8 cellular contexts compared by ENCODE assay signal in the genomic region with DNA sequence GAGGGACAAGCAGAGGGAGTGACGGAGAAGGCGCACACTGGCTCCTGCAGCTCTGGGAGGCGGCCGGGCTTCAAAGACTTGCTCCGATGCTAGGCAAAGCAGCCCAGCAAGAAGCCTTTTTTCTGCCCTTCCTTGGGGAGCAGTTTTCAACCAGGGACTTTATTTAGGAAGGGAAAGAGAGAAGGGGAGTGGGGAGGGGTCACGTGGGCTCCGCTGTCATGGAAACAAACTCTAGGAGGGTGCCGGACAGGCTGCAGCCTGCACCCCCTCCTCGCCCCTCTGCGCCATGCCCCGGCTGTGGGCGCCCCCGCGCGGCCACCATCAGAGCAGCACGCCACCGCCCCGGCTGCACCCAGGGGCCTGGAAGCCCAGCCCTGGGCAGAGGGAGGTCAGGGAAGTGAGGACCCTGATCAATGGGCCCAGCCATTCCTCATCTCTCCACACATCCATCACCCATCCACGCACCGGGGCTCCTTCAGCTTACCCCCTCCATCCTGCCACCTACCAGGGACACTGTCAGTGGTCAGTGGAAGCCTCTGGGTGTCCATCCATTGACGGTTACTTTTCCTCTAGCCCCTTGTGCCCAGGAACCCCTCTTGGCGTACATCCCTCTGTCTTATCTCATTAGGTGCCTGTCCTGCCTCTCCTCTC.
A peak's percentile ranks its signal among the peaks of the same experiment; 100 is the strongest.
DNase-seq lines count a peak whose midpoint lies in the region; ATAC-seq, FAIRE-seq and TF ChIP-seq lines count a peak whose summit lies in the region.

No MANE protein-coding gene starts in this region.

- H3K9me3 Mint-ChIP-seq in activated naive CD4-positive, alpha-beta T cell treated with anti-CD3 and anti-CD28 coated beads for 36 hours, result no peaks in the 10 kb centered on the region

- TF ChIP-seq CTCF in cardiac muscle cell (IDR thresholded peaks at IDR 0.05; ENCODE audit: low read depth, low read length), result peak; percentile 94
- peak; percentile 76 for TF ChIP-seq CTCF in psoas muscle (IDR thresholded peaks at IDR 0.05)
- peak; percentile 44 to 67 (median 66) for TF ChIP-seq CTCF in uterus (IDR thresholded peaks at IDR 0.05)

- FAIRE-seq in HTR-8/SVneo (lab: Jason Lieb, UNC), result peak; percentile 60

- H3K4me1 ChIP-seq in cardiac muscle cell (ENCODE audit: low read depth) (peaks cover 30% of the 10 kb centered on the region), psoas muscle (no peaks in the 10 kb centered on the region), uterus (no peaks in the 10 kb centered on the region)

- H3K27me3 Mint-ChIP-seq in activated naive CD4-positive, alpha-beta T cell treated with anti-CD3 and anti-CD28 coated beads for 36 hours (ENCODE audit: low read depth), result no peaks in the 10 kb centered on the region

- H3K4me3 Mint-ChIP-seq in activated naive CD4-positive, alpha-beta T cell treated with anti-CD3 and anti-CD28 coated beads for 36 hours, result no peak overlapping the region

- H3K27ac Mint-ChIP-seq in activated naive CD4-positive, alpha-beta T cell treated with anti-CD3 and anti-CD28 coated beads for 36 hours, result no peak overlapping the region

- 11 to 13% (median 12%) methylated on average over 21 to 22 of the region's 22 CpGs for WGBS in psoas muscle, 3 donors

- no peaks in the 10 kb centered on the region for H3K36me3 Mint-ChIP-seq in activated naive CD4-positive, alpha-beta T cell treated with anti-CD3 and anti-CD28 coated beads for 36 hours (ENCODE audit: low read depth)

- H3K27me3 ChIP-seq in cardiac muscle cell, result no peaks in the 10 kb centered on the region
- H3K27me3 ChIP-seq in psoas muscle (ENCODE audit: insufficient read depth in 3 of 3, low read length in 2 of 3), result peaks cover 0 to 34% (median 10%) of the 10 kb centered on the region in 3 donors
- no peaks in the 10 kb centered on the region for H3K27me3 ChIP-seq in uterus

- TF ChIP-seq POLR2A in uterus (IDR thresholded peaks at IDR 0.05), result no peak

- H3K4me1 Mint-ChIP-seq in activated naive CD4-positive, alpha-beta T cell treated with anti-CD3 and anti-CD28 coated beads for 36 hours (ENCODE audit: low read depth), result peaks cover 2% of the 10 kb centered on the region

- peak; percentile 21 for DNase-seq in NK-92 treated with Interleukin-12 subunit alpha and Interleukin-12 subunit beta, amount 100 ng/mL, for 24 hours (lab: John Stamatoyannopoulos, UW)
- DNase-seq in NK-92 (lab: John Stamatoyannopoulos, UW; ENCODE audit: unreplicated experiment), result no peak
- DNase-seq in HTR-8/SVneo (ENCODE audit: insufficient read length, low spot score), result peak; percentile 84
- DNase-seq in SHP77 treated with DMSO at 0.1 percent for 48 hours (lab: John Stamatoyannopoulos, UW), result peak; percentile 25
- DNase-seq in activated naive CD4-positive, alpha-beta T cell treated with anti-CD3 and anti-CD28 coated beads for 36 hours, result peak; percentile 72
- peak; percentile 49 to 83 for DNase-seq in cardiac muscle cell (ENCODE audit: low read depth in 1 of 2, low spot score in 1 of 2)
- DNase-seq in psoas muscle, result peak; percentile 37 to 65
- DNase-seq in uterus, result peak in 1 of 2 donors; percentile 32

- no peaks in the 10 kb centered on the region for H3K36me3 ChIP-seq in cardiac muscle cell
- H3K36me3 ChIP-seq in psoas muscle (ENCODE audit: insufficient read depth in 1 of 2, low read depth in 1 of 2), result no peaks in the 10 kb centered on the region
- no peaks in the 10 kb centered on the region for H3K36me3 ChIP-seq in uterus

- H3K9me3 ChIP-seq in cardiac muscle cell (ENCODE audit: low read depth) (no peaks in the 10 kb centered on the region), psoas muscle (no peaks in the 10 kb centered on the region), uterus (no peaks in the 10 kb centered on the region)

- H3K4me3 ChIP-seq in cardiac muscle cell (peak overlapping the region; percentile 28), psoas muscle (peak overlapping the region; percentile 40), uterus (peak overlapping the region in 1 of 2 donors; percentile 24)

- CTCF ChIA-PET in activated naive CD4-positive, alpha-beta T cell treated with anti-CD3 and anti-CD28 coated beads for 36 hours (lab: Charles Lee), result interaction anchor here (0.7 to 4.7 kb wide), 33 partner anchors 9 to 241 kb away, joined by 3 to 54 read pairs (median 5); partner anchors contain the start of gene CCDC167

- peak overlapping the region; percentile 79 for H3K27ac ChIP-seq in cardiac muscle cell
- no peak overlapping the region for H3K27ac ChIP-seq in psoas muscle
- H3K27ac ChIP-seq in uterus, result no peak overlapping the region

- intact Hi-C loops in activated naive CD4-positive, alpha-beta T cell treated with anti-CD3 and anti-CD28 coated beads for 36 hours (cut with micrococcal nuclease), result loop anchor here (1.0 to 5.0 kb wide), 6 partner anchors 30 to 549 kb away; no protein-coding TSS in a partner anchor
- intact Hi-C loops in psoas muscle (cut with DNase I) (loop anchor here in 1 of 2 donors (1.0 to 5.0 kb wide), 4 partner anchors 16 to 184 kb away; no protein-coding TSS in a partner anchor), uterus (cut with DNase I; ENCODE audit: low total_unique reads) (no loop called here)

- ATAC-seq in psoas muscle, result peak; percentile 64 to 95 (median 80)
